Comparison of ENCODE assay signal across 17 cellular contexts in genomic region chr17:42253173-42253545, GRCh38. TPM values are rescaled to one million over a fixed set of nuclear protein-coding genes. Genes with fewer than 3 reads are reported as not detected.
DNase-seq lines count a peak whose midpoint lies in the region; ATAC-seq and TF ChIP-seq lines count a peak whose summit lies in the region.
"Had no signal": no experiment of that assay in that cellular context is flagged by ENCODE, and none has a peak within 500 bp of the region (broad histone marks: within the 10 kb centered on the region; RNA-seq: fewer than 3 reads in every experiment).

No MANE protein-coding gene starts in this region.

- H3K79me2 ChIP-seq in osteoblast (ENCODE audit: insufficient read depth, low read length) = peaks cover 22% of the 10 kb centered on the region

- H3K9me3 ChIP-seq in osteoblast (ENCODE audit: low read depth, low read length) = no peaks in the 10 kb centered on the region

- H3K4me3 ChIP-seq in osteoblast (ENCODE audit: insufficient read depth, low read length) = no peak overlapping the region

- no peaks in the 10 kb centered on the region for H4K20me1 ChIP-seq in osteoblast (ENCODE audit: insufficient read depth, low read length)

- H3K4me1 Mint-ChIP-seq in central memory CD8-positive, alpha-beta T cell = peaks cover 56% of the 10 kb centered on the region

- no peaks in the 10 kb centered on the region for H3K27me3 ChIP-seq in osteoblast (ENCODE audit: insufficient read depth, low read length)

- no peaks in the 10 kb centered on the region for H3K36me3 ChIP-seq in osteoblast (ENCODE audit: insufficient read depth, low read length)

- H3K36me3 Mint-ChIP-seq in central memory CD8-positive, alpha-beta T cell (ENCODE audit: insufficient read depth) = peaks cover 20% of the 10 kb centered on the region
- H3K36me3 Mint-ChIP-seq: naive B cell had no signal

- peak overlapping the region; percentile 55 for H3K4me2 ChIP-seq in osteoblast (ENCODE audit: insufficient read depth, low read length)

- intact Hi-C loops in left colon (cut with DNase I, micrococcal nuclease) = no loop called here

- no peak for TF ChIP-seq CTCF in osteoblast (IDR thresholded peaks at IDR 0.05; ENCODE audit: extremely low read depth, low read depth, low read length)

- DNase-seq in DMS 273 (lab: John Stamatoyannopoulos, UW; ENCODE audit: unreplicated experiment) (peak; percentile 44), DMS 273 treated with DMSO at 0.1 percent for 48 hours (lab: John Stamatoyannopoulos, UW) (no peak), NCI-H2171 treated with DMSO at 0.1 percent for 48 hours (lab: John Stamatoyannopoulos, UW) (peak; percentile 81), osteoblast (ENCODE audit: insufficient read length, low spot score, missing footprints) (no peak), left colon (no peak)
- DNase-seq in central memory CD8-positive, alpha-beta T cell (ENCODE audit: low spot score in 2 of 2) = no peak
- DNase-seq: activated naive CD8-positive, alpha-beta T cell treated with anti-CD3 and anti-CD28 coated beads, Interleukin-2, amount 10 ng/mL, durations not matched to agents 7 days and 5 days; Calu3; cortex of kidney; foreskin melanocyte; naive B cell; NCI-H748 treated with DMSO at 0.1 percent for 48 hours; SHP77 treated with DMSO at 0.1 percent for 48 hours had no signal

- peak overlapping the region; percentile 71 for H3K27ac Mint-ChIP-seq in central memory CD8-positive, alpha-beta T cell (ENCODE audit: low read depth)
- H3K27ac Mint-ChIP-seq: activated naive CD8-positive, alpha-beta T cell treated with anti-CD3 and anti-CD28 coated beads, Interleukin-2, amount 10 ng/mL, durations not matched to agents 7 days and 5 days had no signal

- H3K4me1 ChIP-seq in osteoblast (ENCODE audit: insufficient read depth, low read length) = peaks cover 37% of the 10 kb centered on the region

- peak overlapping the region; percentile 62 for H3K27ac ChIP-seq in osteoblast (ENCODE audit: low read depth, low read length)
- H3K27ac ChIP-seq: 22Rv1 had no signal

- ATAC-seq in central memory CD8-positive, alpha-beta T cell (replicated peaks; ENCODE audit: extremely low read depth, poor library complexity, severe bottlenecking) = no peak
- ATAC-seq in HG03520 (IDR thresholded peaks at IDR 0.05; ENCODE audit: unreplicated experiment) (no peak), HG03571 (IDR thresholded peaks at IDR 0.05; ENCODE audit: unreplicated experiment) (no peak), left colon (no peak)
- ATAC-seq: sciatic nerve had no signal

- no peaks in the 10 kb centered on the region for H3K27me3 Mint-ChIP-seq in central memory CD8-positive, alpha-beta T cell
- H3K27me3 Mint-ChIP-seq: activated naive CD8-positive, alpha-beta T cell treated with anti-CD3 and anti-CD28 coated beads, Interleukin-2, amount 10 ng/mL, durations not matched to agents 7 days and 5 days; naive B cell had no signal

- no peaks in the 10 kb centered on the region for H3K9me3 Mint-ChIP-seq in central memory CD8-positive, alpha-beta T cell
- H3K9me3 Mint-ChIP-seq: activated naive CD8-positive, alpha-beta T cell treated with anti-CD3 and anti-CD28 coated beads, Interleukin-2, amount 10 ng/mL, durations not matched to agents 7 days and 5 days; naive B cell had no signal

- no peak overlapping the region for H3K4me3 Mint-ChIP-seq in central memory CD8-positive, alpha-beta T cell
- H3K4me3 Mint-ChIP-seq: activated naive CD8-positive, alpha-beta T cell treated with anti-CD3 and anti-CD28 coated beads, Interleukin-2, amount 10 ng/mL, durations not matched to agents 7 days and 5 days; naive B cell had no signal

- no peak overlapping the region for H2AFZ ChIP-seq in osteoblast (ENCODE audit: low read length)

RNA-seq across cellular contexts. Expression of gene STAT5B, which starts 23.0 kb away (rescaled TPM):
- total RNA-seq in osteoblast = 22.8 and 23.6 TPM in 2 replicates
- total RNA-seq in left colon = 10 to 100 TPM; 34.2 to 39.2 TPM

RNA-seq across cellular contexts. Expression of gene STAT5A, which starts 35.1 kb away (rescaled TPM):
- total RNA-seq in osteoblast = 35.5 and 38.6 TPM in 2 replicates
- total RNA-seq in left colon = 10 to 100 TPM; 19.8 to 28.1 TPM

RNA-seq across cellular contexts. Expression of gene GHDC, which starts 58.9 kb away (rescaled TPM):
- total RNA-seq in osteoblast (26.8 and 31.8 TPM in 2 replicates), left colon (10 to 100 TPM; 19.2 to 25.2 TPM)

Comparison
In these comparisons a context has a peak if more than half of its experiments do, and no peak if none do; other contexts are left out.
1. DNase-seq: peak in DMS 273 (single experiment) and NCI-H2171 treated with DMSO at 0.1 percent for 48 hours (single experiment); none in DMS 273 treated with DMSO at 0.1 percent for 48 hours (single experiment), central memory CD8-positive, alpha-beta T cell (0 of 2), osteoblast (single experiment) and left colon (0 of 2).